ENCODE assay signal across 21 cellular contexts in genomic region chr10:18203526-18203925, GRCh38.
A peak's percentile ranks its signal among the peaks of the same experiment; 100 is the strongest.
DNase-seq lines count a peak whose midpoint lies in the region; TF ChIP-seq lines count a peak whose summit lies in the region.
"Had no signal": no experiment of that assay in that cellular context is flagged by ENCODE, and none has a peak within 500 bp of the region (broad histone marks: within the 10 kb centered on the region; RNA-seq: fewer than 3 reads in every experiment).

No MANE protein-coding gene starts in this region.

- H3K27ac Mint-ChIP-seq in mesothelial cell of epicardium = no peak overlapping the region
- H3K27ac Mint-ChIP-seq in activated CD4-positive, alpha-beta memory T cell treated with anti-CD3 and anti-CD28 coated beads for 36 hours = no peak overlapping the region

- H2AFZ ChIP-seq in neural cell (ENCODE audit: low read depth, low read length) = no peak overlapping the region

- H3K9me3 ChIP-seq in endocrine pancreas (ENCODE audit: control insufficient read depth, low read length) (no peaks in the 10 kb centered on the region), neural cell (ENCODE audit: low read length) (no peaks in the 10 kb centered on the region), transverse colon (no peaks in the 10 kb centered on the region)
- H3K9me3 ChIP-seq: Peyer's patch, SJSA1 had no signal

- H3K4me3 ChIP-seq in endocrine pancreas (ENCODE audit: control insufficient read depth, insufficient read depth, low read length) (peak overlapping the region; percentile 43), neural cell (ENCODE audit: low read length) (peak overlapping the region; percentile 44), transverse colon (no peak overlapping the region)
- H3K4me3 ChIP-seq: K562, Peyer's patch, SJSA1 had no signal

- no peaks in the 10 kb centered on the region for H3K36me3 Mint-ChIP-seq in mesothelial cell of epicardium
- H3K36me3 Mint-ChIP-seq in activated CD4-positive, alpha-beta memory T cell treated with anti-CD3 and anti-CD28 coated beads for 36 hours = no peaks in the 10 kb centered on the region

- peak overlapping the region; percentile 47 for H3K4me2 ChIP-seq in neural cell (ENCODE audit: low read length)

- no peaks in the 10 kb centered on the region for H3K9me3 Mint-ChIP-seq in mesothelial cell of epicardium
- no peaks in the 10 kb centered on the region for H3K9me3 Mint-ChIP-seq in activated CD4-positive, alpha-beta memory T cell treated with anti-CD3 and anti-CD28 coated beads for 36 hours

- in situ Hi-C loops in transverse colon (cut with MboI; ENCODE audit: low pct_ligation_motif_present in 1 of 4, low pct_unique_long_range_greater_than_20kb in 1 of 4, low sequenced_read_pairs in 3 of 4) = no loop called here

- POLR2A ChIA-PET in activated CD4-positive, alpha-beta memory T cell treated with anti-CD3 and anti-CD28 coated beads for 36 hours (lab: Charles Lee) = no interaction called here

- intact Hi-C loops in transverse colon (cut with DNase I; ENCODE audit: low total_unique reads) = no loop called here
- intact Hi-C loops in activated CD4-positive, alpha-beta memory T cell treated with anti-CD3 and anti-CD28 coated beads for 36 hours (cut with micrococcal nuclease) = no loop called here

- peaks cover 2% of the 10 kb centered on the region for H3K27me3 Mint-ChIP-seq in mesothelial cell of epicardium (ENCODE audit: low read depth)
- peaks cover 3% of the 10 kb centered on the region for H3K27me3 Mint-ChIP-seq in activated CD4-positive, alpha-beta memory T cell treated with anti-CD3 and anti-CD28 coated beads for 36 hours

- H3K27me3 ChIP-seq in endocrine pancreas (ENCODE audit: control insufficient read depth, insufficient read depth, low read length) (no peaks in the 10 kb centered on the region), neural cell (ENCODE audit: insufficient read depth, low read depth, low read length) (no peaks in the 10 kb centered on the region), transverse colon (no peaks in the 10 kb centered on the region)
- H3K27me3 ChIP-seq: Peyer's patch, SJSA1 had no signal

- no peaks in the 10 kb centered on the region for H3F3A ChIP-seq in neural cell (ENCODE audit: insufficient read depth, low read length, poor library complexity, severe bottlenecking)

- H3K9me2 ChIP-seq in neural cell (ENCODE audit: insufficient read depth, low read length) = no peaks in the 10 kb centered on the region

- peaks cover 15% of the 10 kb centered on the region for H3K4me1 Mint-ChIP-seq in mesothelial cell of epicardium
- H3K4me1 Mint-ChIP-seq in activated CD4-positive, alpha-beta memory T cell treated with anti-CD3 and anti-CD28 coated beads for 36 hours (ENCODE audit: low read depth) = peaks cover 9% of the 10 kb centered on the region

- TF ChIP-seq POLR2A in transverse colon (IDR thresholded peaks at IDR 0.05) = no peak

- TF ChIP-seq CTCF in neural cell (IDR thresholded peaks at IDR 0.05; ENCODE audit: poor library complexity, severe bottlenecking) = no peak
- TF ChIP-seq CTCF in transverse colon (IDR thresholded peaks at IDR 0.05) = no peak
- TF ChIP-seq CTCF in mesothelial cell of epicardium (IDR thresholded peaks at IDR 0.05; ENCODE audit: unreplicated experiment) = no peak

- H3K36me3 ChIP-seq in endocrine pancreas (ENCODE audit: control insufficient read depth, insufficient read depth, low read length) (no peaks in the 10 kb centered on the region), neural cell (ENCODE audit: insufficient read depth, low read length) (no peaks in the 10 kb centered on the region), transverse colon (no peaks in the 10 kb centered on the region)
- H3K36me3 ChIP-seq: Peyer's patch, SJSA1 had no signal

- CTCF ChIA-PET in activated CD4-positive, alpha-beta memory T cell treated with anti-CD3 and anti-CD28 coated beads for 36 hours (lab: Charles Lee) = no interaction called here

- H3K79me2 ChIP-seq in neural cell (replicated peaks; ENCODE audit: insufficient read depth, low read length) = no peaks in the 10 kb centered on the region

- H3K27ac ChIP-seq in neural cell (ENCODE audit: low read length) = peak overlapping the region; percentile 88
- H3K27ac ChIP-seq in transverse colon = peak overlapping the region; percentile 49 to 79 (median 68)
- H3K27ac ChIP-seq: 22Rv1, HL-60, SJSA1 had no signal

- no peak overlapping the region for H3K4me3 Mint-ChIP-seq in mesothelial cell of epicardium
- no peak overlapping the region for H3K4me3 Mint-ChIP-seq in activated CD4-positive, alpha-beta memory T cell treated with anti-CD3 and anti-CD28 coated beads for 36 hours

- WGBS in transverse colon (ENCODE audit: low coverage in 1 of 2), 2 donors = 45 to 61% methylated on average over 6 of the region's 6 CpGs

- TF ChIP-seq RAD21 in neural cell (conservative IDR thresholded peaks at IDR 0.05) = no peak

- TF ChIP-seq EP300 in neural cell (conservative IDR thresholded peaks at IDR 0.05; ENCODE audit: poor library complexity, severe bottlenecking) (no peak), transverse colon (IDR thresholded peaks at IDR 0.05; ENCODE audit: low read depth) (no peak)

- no peak overlapping the region for H3K9ac ChIP-seq in endocrine pancreas (ENCODE audit: control insufficient read depth, insufficient read depth, low read length)
- peak overlapping the region; percentile 59 for H3K9ac ChIP-seq in neural cell (ENCODE audit: low read length)

- DNase-seq in DMS53 (lab: John Stamatoyannopoulos, UW) (peak; percentile 19), DMS53 treated with DMSO at 0.1 percent for 48 hours (lab: John Stamatoyannopoulos, UW; ENCODE audit: unreplicated experiment) (no peak), transverse colon (no peak), mesothelial cell of epicardium (ENCODE audit: low spot score in 2 of 2, unreplicated experiment in 2 of 2) (no peak), DMS79 treated with DMSO at 0.1 percent for 48 hours (lab: John Stamatoyannopoulos, UW) (no peak)
- DNase-seq in activated CD4-positive, alpha-beta memory T cell treated with anti-CD3 and anti-CD28 coated beads for 36 hours = no peak
- DNase-seq: C1 segment of cervical spinal cord, H7, MM.1S, NCI-H1048, NCI-H1417 treated with DMSO at 0.1 percent for 48 hours, NCI-H187, NCI-H2107, NCI-H82, Peyer's patch had no signal

- no peaks in the 10 kb centered on the region for H4K20me1 ChIP-seq in neural cell (ENCODE audit: insufficient read depth)

- H3K4me1 ChIP-seq in endocrine pancreas (ENCODE audit: control insufficient read depth, insufficient read depth, low read length) (peaks cover 19% of the 10 kb centered on the region), transverse colon (peaks cover 0 to 15% (median 11%) of the 10 kb centered on the region in 4 donors)
- H3K4me1 ChIP-seq: Peyer's patch, SJSA1 had no signal

TF ChIP-seq in neural cell, 6 proteins besides CTCF, POLR2A, EP300 and RAD21:
- TF ChIP-seq POLR2AphosphoS5 (IDR thresholded peaks at IDR 0.05) = no peak
- no peak for TF ChIP-seq MXI1 (conservative IDR thresholded peaks at IDR 0.05; ENCODE audit: poor library complexity, severe bottlenecking)
- TF ChIP-seq TAF1 (IDR thresholded peaks at IDR 0.05; ENCODE audit: low read depth) = no peak
- no peak for TF ChIP-seq SMC3 (conservative IDR thresholded peaks at IDR 0.05; ENCODE audit: poor library complexity)
- TF ChIP-seq REST (IDR thresholded peaks at IDR 0.05; ENCODE audit: borderline replicate concordance) = no peak
- no peak for TF ChIP-seq EZH2 (IDR thresholded peaks at IDR 0.05; ENCODE audit: borderline replicate concordance, insufficient read depth, low read length, poor library complexity, severe bottlenecking)

Comparison
In these comparisons a context has a peak if more than half of its experiments do, and no peak if none do; other contexts are left out.
1. H3K4me3 ChIP-seq: peak in endocrine pancreas (single experiment) and neural cell (single experiment); none in transverse colon (0 of 4).